In genomic region chr6:14089224-14089623, GRCh38 we compare ENCODE assay signal across 1 cellular context.
TF ChIP-seq lines count a peak whose summit lies in the region.

No MANE protein-coding gene starts in this region.

TF ChIP-seq in GM12878, 131 proteins besides CTCF, POLR2A, EP300 and RAD21 (continued from another document and continues in another):
- TF ChIP-seq MTA2 (IDR thresholded peaks at IDR 0.05; ENCODE audit: low read depth) (peak; percentile 15; the same call in 1 of the 2 replicates), ATF7 (IDR thresholded peaks at IDR 0.05; ENCODE audit: low read depth) (peak; percentile 68), MLLT1 (IDR thresholded peaks at IDR 0.05) (no peak), ZNF384 (IDR thresholded peaks at IDR 0.05; ENCODE audit: borderline replicate concordance, low read depth, low read length) (peak; percentile 59), LARP7 (IDR thresholded peaks at IDR 0.05) (no peak), NRF1 (conservative IDR thresholded peaks at IDR 0.05; ENCODE audit: low read depth, low read length) (no peak), STAT3 (IDR thresholded peaks at IDR 0.05; ENCODE audit: low read depth, low read length) (no peak), GATAD2B (conservative IDR thresholded peaks at IDR 0.05; ENCODE audit: low read depth) (no peak), SUPT20H (IDR thresholded peaks at IDR 0.05; ENCODE audit: borderline replicate concordance, control insufficient read depth, low read depth, low read length) (no peak), BHLHE40 (IDR thresholded peaks at IDR 0.05; ENCODE audit: borderline replicate concordance in 1 of 2, low read depth in 2 of 2, low read length in 1 of 2) (peak; percentile 79 to 87), PKNOX1 (IDR thresholded peaks at IDR 0.05) (no peak), CREB1 (IDR thresholded peaks at IDR 0.05; ENCODE audit: low read depth) (no peak), USF1 (IDR thresholded peaks at IDR 0.05; ENCODE audit: borderline replicate concordance, extremely low read length, insufficient read depth, low read depth, low read length) (no peak), ATF2 (IDR thresholded peaks at IDR 0.05; ENCODE audit: low read length) (0 out of 2 replicates have a peak, but pooled peaks have one; percentile 33), MAX (IDR thresholded peaks at IDR 0.05; ENCODE audit: low read depth, low read length) (no peak), STAT1 (conservative IDR thresholded peaks at IDR 0.05) (no peak), NFXL1 (IDR thresholded peaks at IDR 0.05; ENCODE audit: borderline replicate concordance) (no peak), PRDM15 (CRISPR knock-in tag; IDR thresholded peaks at IDR 0.05) (no peak), MXI1 (IDR thresholded peaks at IDR 0.05; ENCODE audit: low read depth, low read length) (no peak), MEF2A (IDR thresholded peaks at IDR 0.05; ENCODE audit: insufficient read depth, low read depth, low read length) (no peak), CHD4 (IDR thresholded peaks at IDR 0.05) (no peak), KAT2A (conservative IDR thresholded peaks at IDR 0.05; ENCODE audit: control insufficient read depth, low read depth, low read length) (no peak), USF2 (IDR thresholded peaks at IDR 0.05; ENCODE audit: borderline replicate concordance, low read depth, low read length) (no peak; the same call in 1 of the 2 replicates), IKZF2 (IDR thresholded peaks at IDR 0.05) (peak; percentile 18 to 24; a peak in 2 of 4 replicates), SIN3A (IDR thresholded peaks at IDR 0.05; ENCODE audit: low read depth, low read length) (no peak), NFIC (IDR thresholded peaks at IDR 0.05; ENCODE audit: low read depth, low read length) (peak; percentile 47; the same call in 1 of the 2 replicates), GABPA (IDR thresholded peaks at IDR 0.05; ENCODE audit: low read depth) (no peak), ZBTB11 (CRISPR knock-in tag; IDR thresholded peaks at IDR 0.05) (no peak), NKRF (conservative IDR thresholded peaks at IDR 0.05) (no peak), HDAC6 (IDR thresholded peaks at IDR 0.05; ENCODE audit: unreplicated experiment) (no peak), NR2C2 (IDR thresholded peaks at IDR 0.05; ENCODE audit: borderline replicate concordance, control insufficient read depth, insufficient read length, low read depth) (no peak), TCF3 (IDR thresholded peaks at IDR 0.05; ENCODE audit: borderline replicate concordance, insufficient read depth, low read depth, low read length) (no peak), CHD2 (IDR thresholded peaks at IDR 0.05; ENCODE audit: borderline replicate concordance, low read depth, low read length) (no peak), ZBTB4 (CRISPR knock-in tag; IDR thresholded peaks at IDR 0.05) (no peak), SPI1 (IDR thresholded peaks at IDR 0.05; ENCODE audit: borderline replicate concordance, insufficient read depth, low read depth, low read length) (no peak), ZNF622 (IDR thresholded peaks at IDR 0.05) (no peak), YBX1 (IDR thresholded peaks at IDR 0.05) (no peak), SKIL (IDR thresholded peaks at IDR 0.05; ENCODE audit: low read depth, poor library complexity, severe bottlenecking) (peak; percentile 27), EGR1 (IDR thresholded peaks at IDR 0.05; ENCODE audit: borderline replicate concordance in 1 of 2, low read depth in 2 of 2, low read length in 2 of 2) (no peak)
